35 cellular contexts compared by ENCODE assay signal in the genomic region with DNA sequence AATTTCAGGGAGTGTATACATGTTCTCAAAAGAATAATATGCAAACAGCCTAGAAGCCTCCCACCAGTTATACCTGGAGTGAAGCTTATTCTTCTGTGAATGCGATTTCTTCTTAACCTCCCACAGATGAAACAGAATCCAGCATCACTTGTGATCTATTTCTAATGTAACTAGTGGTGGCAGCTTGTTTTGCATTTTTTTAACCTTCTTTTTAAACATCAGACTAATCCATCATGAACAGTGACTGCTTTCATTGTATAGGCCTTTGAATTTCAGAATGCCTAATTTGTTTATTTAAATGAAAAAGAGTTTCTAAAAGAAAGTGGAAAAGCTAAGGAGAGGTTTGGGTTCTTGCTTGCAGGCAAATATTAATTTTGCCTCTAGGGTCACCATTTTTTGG.
"Had no signal": no experiment of that assay in that cellular context is flagged by ENCODE, and none has a peak within 500 bp of the region (broad histone marks: within the 10 kb centered on the region; RNA-seq: fewer than 3 reads in every experiment).

No MANE protein-coding gene starts in this region.

- H3K4me2 ChIP-seq: KMS-11 had no signal

- DNase-seq: Karpas-422, Kasumi-1, MG63, MM.1S, MV-4-11, NCI-H1048, NCI-H1092, NCI-H1092 treated with DMSO at 0.1 percent for 48 hours, NCI-H1105, NCI-H1105 treated with DMSO at 0.1 percent for 48 hours, NCI-H1417, NCI-H1417 treated with DMSO at 0.1 percent for 48 hours, NCI-H1436, NCI-H1436 treated with DMSO at 0.1 percent for 48 hours, NCI-H146, NCI-H1694, NCI-H1694 treated with DMSO at 0.1 percent for 48 hours, NCI-H187, NCI-H187 treated with DMSO at 0.1 percent for 48 hours, NCI-H1930, NCI-H2029, NCI-H2029 treated with DMSO at 0.1 percent for 48 hours, NCI-H2081, NCI-H2081 treated with DMSO at 0.1 percent for 48 hours, NCI-H2107, NCI-H2171, NCI-H2171 treated with DMSO at 0.1 percent for 48 hours, NCI-H2227 treated with DMSO at 0.1 percent for 48 hours, NCI-H226, NCI-H345, NCI-H446, NCI-H446 treated with DMSO at 0.1 percent for 48 hours, NCI-H510A, NCI-H510A treated with DMSO at 0.1 percent for 48 hours had no signal

- H3K9me3 ChIP-seq: MG63 had no signal

- H3K4me3 ChIP-seq: MG63 had no signal

- H3K27ac ChIP-seq: KMS-11 had no signal

- H3K36me3 ChIP-seq: MG63 had no signal

- H3K27me3 ChIP-seq: MG63 had no signal
